In genomic region chr1:91851130-91852010, GRCh38 we compare ENCODE assay signal across 8 cellular contexts. TPM values are rescaled to one million over a fixed set of nuclear protein-coding genes. Genes with fewer than 3 reads are reported as not detected.
DNase-seq lines count a peak whose midpoint lies in the region; ATAC-seq and TF ChIP-seq lines count a peak whose summit lies in the region.

No MANE protein-coding gene starts in this region.

- no peak for ATAC-seq in stimulated activated effector memory CD8-positive, alpha-beta T cell treated with anti-CD3 and anti-CD28 coated beads, Interleukin-12 subunit alpha, Interleukin-12 subunit beta, amount 100 ng/mL, for 72 hours

- DNase-seq in LHCN-M2 (ENCODE audit: low read depth) (peak; percentile 76), adipocyte (ENCODE audit: low read depth) (peak; percentile 82), hypothalamus (lab: John Stamatoyannopoulos, UW) (peak in 38 of 51 donors; percentile 1 to 62 (median 32)), smooth muscle cell (lab: John Stamatoyannopoulos, UW; ENCODE audit: unreplicated experiment) (no peak), SW480 (ENCODE audit: low spot score) (no peak)
- no peak for DNase-seq in stimulated activated effector memory CD8-positive, alpha-beta T cell treated with anti-CD3 and anti-CD28 coated beads, Interleukin-12 subunit alpha, Interleukin-12 subunit beta, amount 100 ng/mL, for 72 hours (ENCODE audit: low spot score in 2 of 2)
- DNase-seq in activated T-cell treated with anti-CD3 and anti-CD28 coated beads, Interleukin-2, amount 50 U/mL, for 1 hour, result no peak
- no peak for DNase-seq in activated CD4-positive, CD25-positive, alpha-beta regulatory T cell (lab: John Stamatoyannopoulos, UW)

- no peak overlapping the region for H3K4me2 ChIP-seq in smooth muscle cell

- H2AFZ ChIP-seq in smooth muscle cell (ENCODE audit: low read depth), result no peak overlapping the region

- H3K4me1 ChIP-seq in adipocyte (ENCODE audit: control insufficient read depth, insufficient read depth, low read length), result peaks cover 27% of the 10 kb centered on the region
- H3K4me1 ChIP-seq in smooth muscle cell (ENCODE audit: low read depth), result peaks cover under 1% of the 10 kb centered on the region

- TF ChIP-seq CTCF in smooth muscle cell (IDR thresholded peaks at IDR 0.05; ENCODE audit: borderline replicate concordance, insufficient read depth, poor library complexity, severe bottlenecking), result no peak

- peak overlapping the region; percentile 53 for H3K9ac ChIP-seq in adipocyte (ENCODE audit: low read length)
- no peak overlapping the region for H3K9ac ChIP-seq in smooth muscle cell (ENCODE audit: low read depth)

- H3K9me3 Mint-ChIP-seq in stimulated activated effector memory CD8-positive, alpha-beta T cell treated with anti-CD3 and anti-CD28 coated beads, Interleukin-12 subunit alpha, Interleukin-12 subunit beta, amount 100 ng/mL, for 72 hours, result no peaks in the 10 kb centered on the region

- H3K79me2 ChIP-seq in smooth muscle cell (ENCODE audit: low read depth), result peaks cover 81% of the 10 kb centered on the region

- no peaks in the 10 kb centered on the region for H3K9me3 ChIP-seq in adipocyte (ENCODE audit: control insufficient read depth, low read length)
- H3K9me3 ChIP-seq in smooth muscle cell (replicated peaks; ENCODE audit: low read depth), result no peaks in the 10 kb centered on the region

- H3K27me3 ChIP-seq in adipocyte (replicated peaks; ENCODE audit: control insufficient read depth, insufficient read depth, low read length), result no peaks in the 10 kb centered on the region
- no peaks in the 10 kb centered on the region for H3K27me3 ChIP-seq in smooth muscle cell (ENCODE audit: low read depth)

- WGBS in smooth muscle cell (ENCODE audit: low lambda C conversion rate), result 79% methylated on average over 13 of the region's 13 CpGs

- H3K27ac ChIP-seq in smooth muscle cell (ENCODE audit: low read depth), result no peak overlapping the region

- peaks cover 25% of the 10 kb centered on the region for H4K20me1 ChIP-seq in smooth muscle cell (ENCODE audit: low read depth)

- H3K27ac Mint-ChIP-seq in stimulated activated effector memory CD8-positive, alpha-beta T cell treated with anti-CD3 and anti-CD28 coated beads, Interleukin-12 subunit alpha, Interleukin-12 subunit beta, amount 100 ng/mL, for 72 hours, result peak overlapping the region; percentile 77

- no peaks in the 10 kb centered on the region for H3F3A ChIP-seq in smooth muscle cell (ENCODE audit: low read depth)

- H3K4me3 ChIP-seq in adipocyte (ENCODE audit: low read length) (peak overlapping the region; percentile 69), smooth muscle cell (no peak overlapping the region)

- H3K36me3 ChIP-seq in adipocyte (ENCODE audit: control insufficient read depth, insufficient read depth, low read length, severe bottlenecking), result peaks cover 17% of the 10 kb centered on the region
- no peaks in the 10 kb centered on the region for H3K36me3 ChIP-seq in smooth muscle cell (ENCODE audit: low read depth)

- H3K4me1 Mint-ChIP-seq in stimulated activated effector memory CD8-positive, alpha-beta T cell treated with anti-CD3 and anti-CD28 coated beads, Interleukin-12 subunit alpha, Interleukin-12 subunit beta, amount 100 ng/mL, for 72 hours, result peaks cover 24% of the 10 kb centered on the region

- no peaks in the 10 kb centered on the region for H3K36me3 Mint-ChIP-seq in stimulated activated effector memory CD8-positive, alpha-beta T cell treated with anti-CD3 and anti-CD28 coated beads, Interleukin-12 subunit alpha, Interleukin-12 subunit beta, amount 100 ng/mL, for 72 hours

- no peak overlapping the region for H3K4me3 Mint-ChIP-seq in stimulated activated effector memory CD8-positive, alpha-beta T cell treated with anti-CD3 and anti-CD28 coated beads, Interleukin-12 subunit alpha, Interleukin-12 subunit beta, amount 100 ng/mL, for 72 hours

RNA-seq across cellular contexts. Expression of gene TGFBR3, which starts 34.6 kb away (rescaled TPM):
- total RNA-seq in LHCN-M2 (2014; rRNA removed) (2.6 and 3.2 TPM in 2 replicates), smooth muscle cell (112 TPM in 2 replicates)
- 0.78 TPM for polyA plus RNA-seq in LHCN-M2 (2012)
- 52.0 and 68.3 TPM in 2 replicates for polyA plus RNA-seq in smooth muscle cell

Comparison
In these comparisons a context has a peak if more than half of its experiments do, and no peak if none do; other contexts are left out.
1. DNase-seq: peak in LHCN-M2 (single experiment), adipocyte (single experiment) and hypothalamus (38 of 51); none in stimulated activated effector memory CD8-positive, alpha-beta T cell treated with anti-CD3 and anti-CD28 coated beads, Interleukin-12 subunit alpha, Interleukin-12 subunit beta, amount 100 ng/mL, for 72 hours (0 of 2), activated T-cell treated with anti-CD3 and anti-CD28 coated beads, Interleukin-2, amount 50 U/mL, for 1 hour (single experiment), activated CD4-positive, CD25-positive, alpha-beta regulatory T cell (0 of 4), smooth muscle cell (single experiment) and SW480 (single experiment).
2. RNA of gene TGFBR3, which starts 34.6 kb away (total RNA-seq): 112 TPM in smooth muscle cell; 2.6 to 3.2 TPM in LHCN-M2; every median in the first group is over 10 times any median in the second.